ENCODE assay signal across 20 cellular contexts in the genomic region with DNA sequence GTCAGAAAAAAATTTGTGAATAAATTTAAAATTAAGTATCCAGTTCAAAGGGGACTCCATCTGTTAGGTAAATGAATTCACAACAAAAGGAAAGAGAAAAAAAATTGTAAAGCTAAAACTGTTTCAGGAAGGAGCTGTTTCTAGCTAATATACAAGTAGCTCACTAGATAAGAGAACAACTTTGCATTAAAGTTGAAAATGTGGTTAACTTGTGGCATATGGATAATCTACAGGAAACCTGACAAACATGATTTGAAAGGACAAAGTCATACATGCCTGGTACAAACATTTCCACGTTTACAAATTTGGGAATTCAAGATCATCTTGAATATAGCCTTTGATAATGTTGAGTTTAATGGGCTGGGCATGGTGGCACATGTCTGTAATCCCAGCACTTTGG. TPM values are rescaled to one million over a fixed set of nuclear protein-coding genes. Genes with fewer than 3 reads are reported as not detected.
A peak's percentile ranks its signal among the peaks of the same experiment; 100 is the strongest.
DNase-seq lines count a peak whose midpoint lies in the region; ATAC-seq and TF ChIP-seq lines count a peak whose summit lies in the region.
"Had no signal": no experiment of that assay in that cellular context is flagged by ENCODE, and none has a peak within 500 bp of the region (broad histone marks: within the 10 kb centered on the region; RNA-seq: fewer than 3 reads in every experiment).

No MANE protein-coding gene starts in this region.

- peak overlapping the region; percentile 55 for H3K27ac Mint-ChIP-seq in T-helper 1 cell treated with Interleukin-12 subunit alpha and Interleukin-12 subunit beta and Interleukin-4 antibody, amounts not matched to agents 30 μg/mL and 1 μg/mL, for 36 hours
- peak overlapping the region; percentile 18 for H3K27ac Mint-ChIP-seq in activated T-helper 1 cell treated with anti-CD3 and anti-CD28 coated beads, Interleukin-12 subunit alpha, Interleukin-12 subunit beta, Interleukin-2, Interleukin-4 antibody, amounts not matched to agents 30 ng/mL and 10 ng/mL and 1 ng/mL, durations not matched to agents 14 hours and 24 hours and 36 hours
- H3K27ac Mint-ChIP-seq in naive thymus-derived CD8-positive, alpha-beta T cell: peak overlapping the region in 9 of 10 donors; percentile 16 to 90 (median 69)
- H3K27ac Mint-ChIP-seq: WTC11 had no signal

- peaks cover 3% of the 10 kb centered on the region for H3K36me3 Mint-ChIP-seq in T-helper 1 cell treated with Interleukin-12 subunit alpha and Interleukin-12 subunit beta and Interleukin-4 antibody, amounts not matched to agents 30 μg/mL and 1 μg/mL, for 36 hours (ENCODE audit: low read depth)
- peaks cover 5% of the 10 kb centered on the region for H3K36me3 Mint-ChIP-seq in activated T-helper 1 cell treated with anti-CD3 and anti-CD28 coated beads, Interleukin-12 subunit alpha, Interleukin-12 subunit beta, Interleukin-2, Interleukin-4 antibody, amounts not matched to agents 30 ng/mL and 10 ng/mL and 1 ng/mL, durations not matched to agents 14 hours and 24 hours and 36 hours (ENCODE audit: low read depth)
- peaks cover 0 to 7% (median 5%) of the 10 kb centered on the region in 3 donors for H3K36me3 Mint-ChIP-seq in naive thymus-derived CD8-positive, alpha-beta T cell
- H3K36me3 Mint-ChIP-seq: WTC11 had no signal

- H3K27me3 Mint-ChIP-seq in T-helper 1 cell treated with Interleukin-12 subunit alpha and Interleukin-12 subunit beta and Interleukin-4 antibody, amounts not matched to agents 30 μg/mL and 1 μg/mL, for 36 hours (ENCODE audit: low read depth): no peaks in the 10 kb centered on the region
- H3K27me3 Mint-ChIP-seq in activated T-helper 1 cell treated with anti-CD3 and anti-CD28 coated beads, Interleukin-12 subunit alpha, Interleukin-12 subunit beta, Interleukin-2, Interleukin-4 antibody, amounts not matched to agents 30 ng/mL and 10 ng/mL and 1 ng/mL, durations not matched to agents 14 hours and 24 hours and 36 hours (ENCODE audit: insufficient read depth): no peaks in the 10 kb centered on the region
- H3K27me3 Mint-ChIP-seq in naive thymus-derived CD8-positive, alpha-beta T cell: no peaks in the 10 kb centered on the region

- no peak for DNase-seq in T-helper 1 cell
- DNase-seq in Kasumi-1 (lab: John Stamatoyannopoulos, UW): peak; percentile 26 to 34
- DNase-seq in activated T-helper 1 cell treated with anti-CD3 and anti-CD28 coated beads, Interleukin-12 subunit alpha, Interleukin-12 subunit beta, Interleukin-2, Interleukin-4 antibody, amounts not matched to agents 30 ng/mL and 10 ng/mL and 1 ng/mL, durations not matched to agents 14 hours and 24 hours and 36 hours (ENCODE audit: low spot score): no peak
- no peak for DNase-seq in naive thymus-derived CD8-positive, alpha-beta T cell
- DNase-seq in DMS153 (lab: John Stamatoyannopoulos, UW): no peak
- DNase-seq in heart left ventricle: no peak
- DNase-seq: 8988T; activated T-cell treated with anti-CD3 and anti-CD28 coated beads, Interleukin-2, amount 50 U/mL, for 4 hours; head of caudate nucleus; NCI-H1694 treated with DMSO at 0.1 percent for 48 hours; NCI-H510A treated with DMSO at 0.1 percent for 48 hours; occipital lobe; PC-9; stimulated activated CD4-positive, alpha-beta T cell treated with anti-CD3 and anti-CD28 coated beads, Interleukin-4, amount 100 ng/mL, for 24 hours; trophoblast cell had no signal

- 50 to 56% (median 53%) methylated on average over 1 of the region's 1 CpG for WGBS in heart left ventricle, 4 donors

- TF ChIP-seq CTCF in heart left ventricle (IDR thresholded peaks at IDR 0.05): no peak

- no peak for TF ChIP-seq POLR2A in heart left ventricle (IDR thresholded peaks at IDR 0.05)

- peaks cover 0 to 50% (median 12%) of the 10 kb centered on the region in 12 donors for H3K4me1 ChIP-seq in heart left ventricle

- no peaks in the 10 kb centered on the region for H3K9me3 Mint-ChIP-seq in T-helper 1 cell treated with Interleukin-12 subunit alpha and Interleukin-12 subunit beta and Interleukin-4 antibody, amounts not matched to agents 30 μg/mL and 1 μg/mL, for 36 hours
- H3K9me3 Mint-ChIP-seq in activated T-helper 1 cell treated with anti-CD3 and anti-CD28 coated beads, Interleukin-12 subunit alpha, Interleukin-12 subunit beta, Interleukin-2, Interleukin-4 antibody, amounts not matched to agents 30 ng/mL and 10 ng/mL and 1 ng/mL, durations not matched to agents 14 hours and 24 hours and 36 hours: no peaks in the 10 kb centered on the region
- no peaks in the 10 kb centered on the region for H3K9me3 Mint-ChIP-seq in naive thymus-derived CD8-positive, alpha-beta T cell
- H3K9me3 Mint-ChIP-seq: activated T-cell treated with anti-CD3 and anti-CD28 coated beads, Interleukin-2, amount 50 U/mL, for 4 hours; WTC11 had no signal

- POLR2A ChIA-PET in naive thymus-derived CD8-positive, alpha-beta T cell (lab: Charles Lee): interaction anchor here (1.9 kb wide), 1 partner anchor 9 kb away, joined by 13 read pairs; a partner anchor contains a TSS

- no peaks in the 10 kb centered on the region for H3K9me3 ChIP-seq in heart left ventricle

- H3K4me3 Mint-ChIP-seq in T-helper 1 cell treated with Interleukin-12 subunit alpha and Interleukin-12 subunit beta and Interleukin-4 antibody, amounts not matched to agents 30 μg/mL and 1 μg/mL, for 36 hours: no peak overlapping the region
- no peak overlapping the region for H3K4me3 Mint-ChIP-seq in activated T-helper 1 cell treated with anti-CD3 and anti-CD28 coated beads, Interleukin-12 subunit alpha, Interleukin-12 subunit beta, Interleukin-2, Interleukin-4 antibody, amounts not matched to agents 30 ng/mL and 10 ng/mL and 1 ng/mL, durations not matched to agents 14 hours and 24 hours and 36 hours
- peak overlapping the region in 3 of 10 donors; percentile 0 to 44 (median 15) for H3K4me3 Mint-ChIP-seq in naive thymus-derived CD8-positive, alpha-beta T cell
- H3K4me3 Mint-ChIP-seq: activated T-cell treated with anti-CD3 and anti-CD28 coated beads, Interleukin-2, amount 50 U/mL, for 4 hours; WTC11 had no signal

- H3K27ac ChIP-seq in heart left ventricle: no peak overlapping the region
- H3K27ac ChIP-seq: PC-9, SK-N-MC had no signal

- H3K36me3 ChIP-seq in heart left ventricle: no peaks in the 10 kb centered on the region

- intact Hi-C loops in activated T-helper 1 cell treated with anti-CD3 and anti-CD28 coated beads, Interleukin-12 subunit alpha, Interleukin-12 subunit beta, Interleukin-2, Interleukin-4 antibody, amounts not matched to agents 30 ng/mL and 10 ng/mL and 1 ng/mL, durations not matched to agents 14 hours and 24 hours and 36 hours (cut with micrococcal nuclease): loop anchor here (1.0 to 5.0 kb wide), 3 partner anchors 9 to 286 kb away; a partner anchor contains a TSS
- intact Hi-C loops in heart left ventricle (cut with DNase I): loop anchor here in 7 of 10 donors (5.0 to 10.0 kb wide), 5 partner anchors 109 to 256 kb away; no protein-coding TSS in a partner anchor

- no peak for ATAC-seq in naive thymus-derived CD8-positive, alpha-beta T cell
- no peak for ATAC-seq in heart left ventricle
- ATAC-seq in HG03025 (IDR thresholded peaks at IDR 0.05; ENCODE audit: low FRiP score, unreplicated experiment): no peak
- ATAC-seq: esophagus mucosa, WTC11 had no signal

- H3K4me3 ChIP-seq in heart left ventricle: no peak overlapping the region
- H3K4me3 ChIP-seq: PC-9, SK-N-MC had no signal

- H3K27me3 ChIP-seq in heart left ventricle: no peaks in the 10 kb centered on the region

- H3K4me1 Mint-ChIP-seq in T-helper 1 cell treated with Interleukin-12 subunit alpha and Interleukin-12 subunit beta and Interleukin-4 antibody, amounts not matched to agents 30 μg/mL and 1 μg/mL, for 36 hours (ENCODE audit: low read depth): peaks cover 29% of the 10 kb centered on the region
- peaks cover 45% of the 10 kb centered on the region for H3K4me1 Mint-ChIP-seq in activated T-helper 1 cell treated with anti-CD3 and anti-CD28 coated beads, Interleukin-12 subunit alpha, Interleukin-12 subunit beta, Interleukin-2, Interleukin-4 antibody, amounts not matched to agents 30 ng/mL and 10 ng/mL and 1 ng/mL, durations not matched to agents 14 hours and 24 hours and 36 hours (ENCODE audit: low read depth)
- H3K4me1 Mint-ChIP-seq in naive thymus-derived CD8-positive, alpha-beta T cell: peaks cover 15 to 82% (median 52%) of the 10 kb centered on the region in 4 donors

RNA-seq across cellular contexts. Expression of a gene that starts 8.9 kb away (rescaled TPM):
- 36.2 and 43.9 TPM in 2 replicates for total RNA-seq in activated T-helper 1 cell treated with anti-CD3 and anti-CD28 coated beads, Interleukin-12 subunit alpha, Interleukin-12 subunit beta, Interleukin-2, Interleukin-4 antibody, amounts not matched to agents 30 ng/mL and 10 ng/mL and 1 ng/mL, durations not matched to agents 14 hours and 24 hours and 36 hours
- total RNA-seq in naive thymus-derived CD8-positive, alpha-beta T cell: 10 to 100 TPM; 52.2 to 53.6 TPM
- polyA plus RNA-seq in naive thymus-derived CD8-positive, alpha-beta T cell: 10 to 100 TPM; 44.6 to 53.9 (median 48.3) TPM
- 10 to 100 TPM; 13.4 to 32.2 (median 20.1) TPM for total RNA-seq in heart left ventricle
- 10 to 100 TPM; 13.1 to 14.6 TPM for polyA plus RNA-seq in heart left ventricle

RNA-seq across cellular contexts. Expression of a gene that starts 55.5 kb away (rescaled TPM):
- 22.6 and 23.6 TPM in 2 replicates for total RNA-seq in activated T-helper 1 cell treated with anti-CD3 and anti-CD28 coated beads, Interleukin-12 subunit alpha, Interleukin-12 subunit beta, Interleukin-2, Interleukin-4 antibody, amounts not matched to agents 30 ng/mL and 10 ng/mL and 1 ng/mL, durations not matched to agents 14 hours and 24 hours and 36 hours
- 10 to 100 TPM; 20.2 to 21.7 TPM for total RNA-seq in naive thymus-derived CD8-positive, alpha-beta T cell
- polyA plus RNA-seq in naive thymus-derived CD8-positive, alpha-beta T cell: 10 to 100 TPM; 15.3 to 23.9 (median 20.3) TPM
- total RNA-seq in heart left ventricle: 10 to 100 TPM; 12.4 to 25.9 (median 18.0) TPM
- polyA plus RNA-seq in heart left ventricle: 10 to 100 TPM; 13.3 to 31.7 TPM

Comparison
In these comparisons a context has a peak if more than half of its experiments do, and no peak if none do; other contexts are left out.
1. H3K27ac Mint-ChIP-seq: peak in every context shown above with its lines; median percentile 69 in naive thymus-derived CD8-positive, alpha-beta T cell; 55 in T-helper 1 cell treated with Interleukin-12 subunit alpha and Interleukin-12 subunit beta and Interleukin-4 antibody, amounts not matched to agents 30 μg/mL and 1 μg/mL, for 36 hours; 18 in activated T-helper 1 cell treated with anti-CD3 and anti-CD28 coated beads, Interleukin-12 subunit alpha, Interleukin-12 subunit beta, Interleukin-2, Interleukin-4 antibody, amounts not matched to agents 30 ng/mL and 10 ng/mL and 1 ng/mL, durations not matched to agents 14 hours and 24 hours and 36 hours.
2. DNase-seq: peak in Kasumi-1 (2 of 2); none in T-helper 1 cell (0 of 5), activated T-helper 1 cell treated with anti-CD3 and anti-CD28 coated beads, Interleukin-12 subunit alpha, Interleukin-12 subunit beta, Interleukin-2, Interleukin-4 antibody, amounts not matched to agents 30 ng/mL and 10 ng/mL and 1 ng/mL, durations not matched to agents 14 hours and 24 hours and 36 hours (single experiment), naive thymus-derived CD8-positive, alpha-beta T cell (0 of 10), DMS153 (single experiment) and heart left ventricle (0 of 5).